Comparison of ENCODE assay signal across 9 cellular contexts in the genomic region with DNA sequence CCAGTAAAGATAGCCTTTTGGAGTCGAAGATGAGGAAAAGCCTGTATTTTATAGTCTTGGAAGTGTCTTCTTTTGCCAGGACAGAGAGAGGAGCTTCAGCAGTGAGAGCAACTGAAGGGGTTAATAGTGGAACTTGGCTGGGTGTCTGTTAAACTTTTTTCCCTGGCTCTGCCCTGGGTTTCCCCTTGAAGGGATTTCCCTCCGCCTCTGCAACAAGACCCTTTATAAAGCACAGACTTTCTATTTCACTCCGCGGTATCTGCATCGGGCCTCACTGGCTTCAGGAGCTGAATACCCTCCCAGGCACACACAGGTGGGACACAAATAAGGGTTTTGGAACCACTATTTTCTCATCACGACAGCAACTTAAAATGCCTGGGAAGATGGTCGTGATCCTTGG. TPM values are rescaled to one million over a fixed set of nuclear protein-coding genes. Genes with fewer than 3 reads are reported as not detected.
DNase-seq lines count a peak whose midpoint lies in the region; ATAC-seq, FAIRE-seq and TF ChIP-seq lines count a peak whose summit lies in the region.
"Had no signal": no experiment of that assay in that cellular context is flagged by ENCODE, and none has a peak within 500 bp of the region (broad histone marks: within the 10 kb centered on the region; RNA-seq: fewer than 3 reads in every experiment).

A gene with protein sequence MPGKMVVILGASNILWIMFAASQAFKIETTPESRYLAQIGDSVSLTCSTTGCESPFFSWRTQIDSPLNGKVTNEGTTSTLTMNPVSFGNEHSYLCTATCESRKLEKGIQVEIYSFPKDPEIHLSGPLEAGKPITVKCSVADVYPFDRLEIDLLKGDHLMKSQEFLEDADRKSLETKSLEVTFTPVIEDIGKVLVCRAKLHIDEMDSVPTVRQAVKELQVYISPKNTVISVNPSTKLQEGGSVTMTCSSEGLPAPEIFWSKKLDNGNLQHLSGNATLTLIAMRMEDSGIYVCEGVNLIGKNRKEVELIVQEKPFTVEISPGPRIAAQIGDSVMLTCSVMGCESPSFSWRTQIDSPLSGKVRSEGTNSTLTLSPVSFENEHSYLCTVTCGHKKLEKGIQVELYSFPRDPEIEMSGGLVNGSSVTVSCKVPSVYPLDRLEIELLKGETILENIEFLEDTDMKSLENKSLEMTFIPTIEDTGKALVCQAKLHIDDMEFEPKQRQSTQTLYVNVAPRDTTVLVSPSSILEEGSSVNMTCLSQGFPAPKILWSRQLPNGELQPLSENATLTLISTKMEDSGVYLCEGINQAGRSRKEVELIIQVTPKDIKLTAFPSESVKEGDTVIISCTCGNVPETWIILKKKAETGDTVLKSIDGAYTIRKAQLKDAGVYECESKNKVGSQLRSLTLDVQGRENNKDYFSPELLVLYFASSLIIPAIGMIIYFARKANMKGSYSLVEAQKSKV (plus strand): TSS at position 253 of the 400 bp plus-strand sequence. CDS start 119 bp downstream, at position 372.

- peak within 1 kb of the TSS; percentile 92 for H2AFZ ChIP-seq in endothelial cell of umbilical vein (ENCODE audit: low read depth, low read length)

- no peak within 1 kb of the TSS for H3K9ac ChIP-seq in endothelial cell of umbilical vein (replicated peaks; ENCODE audit: extremely low read depth, insufficient read depth, low read length)

- H3K36me3 Mint-ChIP-seq in T-helper 2 cell treated with Interferon-gamma antibody and Interleukin-4, amounts not matched to agents 5 μg/mL and 100 μg/mL, for 36 hours (ENCODE audit: low read depth): no peaks in the 10 kb centered on the region
- no peaks in the 10 kb centered on the region for H3K36me3 Mint-ChIP-seq in progenitor cell of endocrine pancreas (ENCODE audit: insufficient read depth)

- no peaks in the 10 kb centered on the region for H3K79me2 ChIP-seq in endothelial cell of umbilical vein (ENCODE audit: control insufficient read depth, insufficient read depth, low read length)

- H3K9me3 Mint-ChIP-seq in T-helper 2 cell treated with Interferon-gamma antibody and Interleukin-4, amounts not matched to agents 5 μg/mL and 100 μg/mL, for 36 hours: no peaks in the 10 kb centered on the region
- no peaks in the 10 kb centered on the region for H3K9me3 Mint-ChIP-seq in progenitor cell of endocrine pancreas (ENCODE audit: low read depth)

- dilution Hi-C loops in endothelial cell of umbilical vein (cut with MboI; ENCODE audit: extremely low pct_ligation_motif_present, low sequenced_read_pairs): no loop called here

- FAIRE-seq in endothelial cell of umbilical vein (lab: Jason Lieb, UNC): no peak

- H3K4me1 ChIP-seq in endothelial cell of umbilical vein (ENCODE audit: control insufficient read depth, extremely low read depth, insufficient read depth, low read length): peaks cover 8% of the 10 kb centered on the region

- no peaks in the 10 kb centered on the region for H3K27me3 ChIP-seq in endothelial cell of umbilical vein (ENCODE audit: control insufficient read depth in 2 of 2, insufficient read depth in 2 of 2, low read length in 2 of 2)

- no peak within 1 kb of the TSS for H3K4me3 Mint-ChIP-seq in T-helper 2 cell treated with Interferon-gamma antibody and Interleukin-4, amounts not matched to agents 5 μg/mL and 100 μg/mL, for 36 hours
- no peak within 1 kb of the TSS for H3K4me3 Mint-ChIP-seq in progenitor cell of endocrine pancreas (ENCODE audit: low read depth)

- no peak for TF ChIP-seq POLR2A in endothelial cell of umbilical vein (IDR thresholded peaks at IDR 0.05; ENCODE audit: low read depth, low read length)

- DNase-seq in ELF-1 (ENCODE audit: low read depth, low spot score) (peak; percentile 17), endothelial cell of umbilical vein (ENCODE audit: low read depth, low spot score) (peak; percentile 42), omental fat pad (ENCODE audit: low spot score) (no peak), progenitor cell of endocrine pancreas (ENCODE audit: low spot score, unreplicated experiment) (no peak), NCI-H1694 (lab: John Stamatoyannopoulos, UW) (no peak), NCI-H82 (lab: John Stamatoyannopoulos, UW) (no peak)
- DNase-seq in T-helper 2 cell treated with Interferon-gamma antibody and Interleukin-4, amounts not matched to agents 5 μg/mL and 100 μg/mL, for 36 hours (ENCODE audit: low spot score): no peak

- POLR2A ChIA-PET in endothelial cell of umbilical vein (lab: Charles Lee): no interaction called here

- no peak for TF ChIP-seq CTCF in endothelial cell of umbilical vein (IDR thresholded peaks at IDR 0.05; ENCODE audit: extremely low read depth in 1 of 2, insufficient read depth in 1 of 2, low read depth in 1 of 2, low read length in 2 of 2)
- TF ChIP-seq CTCF in omental fat pad (IDR thresholded peaks at IDR 0.05): no peak
- TF ChIP-seq CTCF in progenitor cell of endocrine pancreas (IDR thresholded peaks at IDR 0.05; ENCODE audit: unreplicated experiment): no peak

- no peak within 1 kb of the TSS for H3K27ac Mint-ChIP-seq in T-helper 2 cell treated with Interferon-gamma antibody and Interleukin-4, amounts not matched to agents 5 μg/mL and 100 μg/mL, for 36 hours
- no peak within 1 kb of the TSS for H3K27ac Mint-ChIP-seq in progenitor cell of endocrine pancreas
- H3K27ac Mint-ChIP-seq: IgD-negative memory B cell had no signal

- H3K27ac ChIP-seq in endothelial cell of umbilical vein (ENCODE audit: insufficient read depth, low read depth, low read length): no peak within 1 kb of the TSS

- no peaks in the 10 kb centered on the region for H4K20me1 ChIP-seq in endothelial cell of umbilical vein (replicated peaks; ENCODE audit: control insufficient read depth, extremely low read depth, insufficient read depth, low read length)

- no TSS peak for BruUV-seq in endothelial cell of umbilical vein (replicated peaks; lab: Mats Ljungman, UMichigan)

- intact Hi-C loops in endothelial cell of umbilical vein (cut with micrococcal nuclease): no loop called here

- H3K4me3 ChIP-seq in endothelial cell of umbilical vein (replicated peaks in 1 of 3; ENCODE audit: insufficient read depth in 1 of 3, low read depth in 1 of 3, low read length in 3 of 3): no peak within 1 kb of the TSS

- peaks cover 11% of the 10 kb centered on the region for H3K27me3 Mint-ChIP-seq in T-helper 2 cell treated with Interferon-gamma antibody and Interleukin-4, amounts not matched to agents 5 μg/mL and 100 μg/mL, for 36 hours (ENCODE audit: low read depth)
- H3K27me3 Mint-ChIP-seq in progenitor cell of endocrine pancreas: no peaks in the 10 kb centered on the region

- peak within 1 kb of the TSS; percentile 30 for H3K4me2 ChIP-seq in endothelial cell of umbilical vein (ENCODE audit: insufficient read depth, low read length)

- ATAC-seq in HG02763 (IDR thresholded peaks at IDR 0.05; ENCODE audit: unreplicated experiment) (peak; percentile 72), omental fat pad (ENCODE audit: low FRiP score) (peak; percentile 43)

- H3K4me1 Mint-ChIP-seq in T-helper 2 cell treated with Interferon-gamma antibody and Interleukin-4, amounts not matched to agents 5 μg/mL and 100 μg/mL, for 36 hours (ENCODE audit: low read depth): no peaks in the 10 kb centered on the region
- peaks cover 2% of the 10 kb centered on the region for H3K4me1 Mint-ChIP-seq in progenitor cell of endocrine pancreas (ENCODE audit: low read depth)

- H3K9me3 ChIP-seq in endothelial cell of umbilical vein (replicated peaks; ENCODE audit: control insufficient read depth, insufficient read depth, low read length): no peaks in the 10 kb centered on the region

- H3K36me3 ChIP-seq in endothelial cell of umbilical vein (ENCODE audit: control insufficient read depth in 2 of 2, extremely low read depth in 1 of 2, insufficient read depth in 2 of 2, low read length in 2 of 2): no peaks in the 10 kb centered on the region

- no peaks in the 10 kb centered on the region for H3K9me1 ChIP-seq in endothelial cell of umbilical vein (replicated peaks; ENCODE audit: control insufficient read depth, extremely low read depth, insufficient read depth, low read length)

- CTCF ChIA-PET in endothelial cell of umbilical vein (lab: Charles Lee): interaction anchor here (0.9 to 1.6 kb wide), 4 partner anchors 10 to 26 kb away, joined by 3 to 5 read pairs (median 3); no protein-coding TSS in a partner anchor

TF ChIP-seq in endothelial cell of umbilical vein, 7 proteins besides CTCF, POLR2A, EP300 and RAD21:
- TF ChIP-seq, protein P1, sequence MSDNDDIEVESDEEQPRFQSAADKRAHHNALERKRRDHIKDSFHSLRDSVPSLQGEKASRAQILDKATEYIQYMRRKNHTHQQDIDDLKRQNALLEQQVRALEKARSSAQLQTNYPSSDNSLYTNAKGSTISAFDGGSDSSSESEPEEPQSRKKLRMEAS (IDR thresholded peaks at IDR 0.05; ENCODE audit: insufficient read depth, insufficient read length): no peak
- TF ChIP-seq POLR2AphosphoS5 (IDR thresholded peaks at IDR 0.05; ENCODE audit: insufficient read depth, low read depth, low read length) (no peak), MYC (IDR thresholded peaks at IDR 0.05; ENCODE audit: low read depth, low read length) (no peak), JUN (IDR thresholded peaks at IDR 0.05; ENCODE audit: borderline replicate concordance, insufficient read depth, insufficient read length, low read depth) (no peak), EZH2 (IDR thresholded peaks at IDR 0.05; ENCODE audit: borderline replicate concordance, low read depth, low read length, severe bottlenecking) (no peak), GATA2 (IDR thresholded peaks at IDR 0.05; ENCODE audit: insufficient read depth, insufficient read length, low read depth, low read length) (no peak), FOS (IDR thresholded peaks at IDR 0.05; ENCODE audit: borderline replicate concordance, insufficient read depth, low read length) (no peak)

RNA-seq across cellular contexts. Expression of the gene that starts here (rescaled TPM):
- total RNA-seq in endothelial cell of umbilical vein (1.7 and 2.3 TPM in 2 replicates), omental fat pad (10 to 100 TPM; 28.6 to 68.9 (median 58.1) TPM), progenitor cell of endocrine pancreas (0.31 TPM in 1 of 2 replicates, not detected in the other)
- 1.7 and 1.8 TPM in 2 replicates for polyA plus RNA-seq in endothelial cell of umbilical vein
- polyA plus RNA-seq in endothelial cell of umbilical vein (2011; cell fraction: cytosol; rRNA removed): 1.7 and 2.8 TPM in 2 replicates
- polyA plus RNA-seq in endothelial cell of umbilical vein (2011; cell fraction: nucleus; rRNA removed): 3.5 and 4.0 TPM in 2 replicates
- 5.0 and 9.6 TPM in 2 replicates for polyA plus RNA-seq in endothelial cell of umbilical vein (2012)
- polyA minus RNA-seq in endothelial cell of umbilical vein: 3.6 and 5.7 TPM in 2 replicates
- polyA minus RNA-seq in endothelial cell of umbilical vein (2011; cell fraction: cytosol; rRNA and poly(A)+ RNA removed): not detected
- polyA minus RNA-seq in endothelial cell of umbilical vein (2011; cell fraction: nucleus; rRNA and poly(A)+ RNA removed): 4.2 and 5.4 TPM in 2 replicates
- polyA plus RNA-seq: IgD-negative memory B cell had no signal

Comparison
In these comparisons a context has a peak if more than half of its experiments do, and no peak if none do; other contexts are left out.
1. DNase-seq: peak in ELF-1 (single experiment) and endothelial cell of umbilical vein (single experiment); none in omental fat pad (single experiment), T-helper 2 cell treated with Interferon-gamma antibody and Interleukin-4, amounts not matched to agents 5 μg/mL and 100 μg/mL, for 36 hours (single experiment), progenitor cell of endocrine pancreas (single experiment), NCI-H1694 (single experiment) and NCI-H82 (single experiment).